In the genomic region with DNA sequence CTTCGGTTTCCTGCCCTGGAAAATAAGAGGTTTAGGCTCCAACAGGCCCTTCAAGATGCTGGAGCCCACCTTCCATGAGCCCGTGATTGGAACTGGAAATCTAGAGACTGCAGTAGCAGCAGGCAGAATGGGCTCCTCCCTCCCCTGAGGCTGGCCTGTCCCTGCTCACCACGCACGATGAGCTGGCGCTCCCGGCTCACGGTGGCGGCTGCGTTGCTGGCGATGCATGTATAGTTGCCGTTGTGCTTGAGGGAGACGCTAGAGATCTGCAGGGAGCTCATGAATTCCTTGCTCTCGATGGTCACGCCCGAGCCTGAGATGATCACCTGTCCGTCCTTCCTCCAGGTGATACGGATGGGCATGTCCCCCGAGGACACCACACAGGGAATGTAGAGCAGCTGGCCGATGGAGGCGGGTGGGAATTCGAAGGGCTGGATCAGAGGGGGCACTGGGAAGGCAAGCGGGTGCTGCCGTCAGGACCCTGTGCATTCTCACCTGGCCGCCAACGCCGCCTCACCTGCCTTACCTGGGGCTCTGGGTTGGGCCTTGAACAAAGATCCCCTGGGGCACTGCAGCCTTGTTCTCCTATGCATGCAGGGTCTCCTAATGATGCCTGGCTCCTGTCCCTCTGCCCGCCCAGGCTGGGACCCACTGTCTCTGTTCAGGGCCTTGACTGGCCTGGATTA, we compare ENCODE assay signal across 20 cellular contexts.
A peak's percentile ranks its signal among the peaks of the same experiment; 100 is the strongest.
DNase-seq lines count a peak whose midpoint lies in the region; ATAC-seq lines count a peak whose summit lies in the region.
"Had no signal": no experiment of that assay in that cellular context is flagged by ENCODE, and none has a peak within 500 bp of the region (broad histone marks: within the 10 kb centered on the region; RNA-seq: fewer than 3 reads in every experiment).

No MANE protein-coding gene starts in this region.

- peak overlapping the region; percentile 48 for H3K23ac ChIP-seq in neuronal stem cell (ENCODE audit: low read depth, low read length, poor library complexity)

- H3K27ac ChIP-seq in neuronal stem cell (replicated peaks; ENCODE audit: low read length): no peak overlapping the region
- H3K27ac ChIP-seq: 22Rv1, A549, BLaER1 had no signal

- H2BK15ac ChIP-seq in neuronal stem cell (ENCODE audit: low read length): no peak overlapping the region

- no peak overlapping the region for H2AFZ ChIP-seq in neuronal stem cell (ENCODE audit: low read length)

- H3K4me2 ChIP-seq in neuronal stem cell (ENCODE audit: insufficient read depth, low read length, poor library complexity, severe bottlenecking): no peak overlapping the region
- H3K4me2 ChIP-seq: A549, BLaER1 had no signal

- H4K8ac ChIP-seq in neuronal stem cell (ENCODE audit: low read depth, low read length): no peak overlapping the region

- H3K36me3 Mint-ChIP-seq in activated T-helper 17 cell treated with anti-CD3 and anti-CD28 coated beads, Interleukin-2, amount 50 U/mL, for 72 hours (ENCODE audit: low read depth): no peaks in the 10 kb centered on the region
- H3K36me3 Mint-ChIP-seq: CD14-positive monocyte; CD4-positive, alpha-beta memory T cell; IgD-negative memory B cell had no signal

- H3K4me1 ChIP-seq in neuronal stem cell (ENCODE audit: control insufficient read depth in 2 of 2, insufficient read depth in 1 of 2, low read depth in 1 of 2, low read length in 2 of 2): peaks cover 12 to 14% of the 10 kb centered on the region in 2 donors
- H3K4me1 ChIP-seq: A549 had no signal

- WGBS in neuronal stem cell (ENCODE audit: extremely low coverage in 2 of 2, insufficient read length in 2 of 2, insufficient replicate concordance in 1 of 2), 2 donors: no CpG with 5 or more reads among the region's 27 CpGs

- H2AK5ac ChIP-seq in neuronal stem cell (ENCODE audit: low read depth, low read length): peak overlapping the region; percentile 81

- H3K9me3 Mint-ChIP-seq in activated T-helper 17 cell treated with anti-CD3 and anti-CD28 coated beads, Interleukin-2, amount 50 U/mL, for 72 hours: no peaks in the 10 kb centered on the region
- H3K9me3 Mint-ChIP-seq: CD14-positive monocyte had no signal

- H3K4me3 Mint-ChIP-seq in activated T-helper 17 cell treated with anti-CD3 and anti-CD28 coated beads, Interleukin-2, amount 50 U/mL, for 72 hours: no peak overlapping the region
- H3K4me3 Mint-ChIP-seq: CD14-positive monocyte; CD4-positive, alpha-beta memory T cell; IgD-negative memory B cell had no signal

- H3K4me3 ChIP-seq in neuronal stem cell (ENCODE audit: low read length in 2 of 2): no peak overlapping the region
- H3K4me3 ChIP-seq: A549, BLaER1 had no signal

- H3K18ac ChIP-seq in neuronal stem cell (ENCODE audit: low read length): peak overlapping the region; percentile 51

- H3K4me1 Mint-ChIP-seq in activated T-helper 17 cell treated with anti-CD3 and anti-CD28 coated beads, Interleukin-2, amount 50 U/mL, for 72 hours: no peaks in the 10 kb centered on the region
- H3K4me1 Mint-ChIP-seq: CD14-positive monocyte; CD4-positive, alpha-beta memory T cell; IgD-negative memory B cell had no signal

- no peak overlapping the region for H3K9ac ChIP-seq in neuronal stem cell (ENCODE audit: low read depth, low read length, poor library complexity)
- H3K9ac ChIP-seq: BLaER1 had no signal

- ATAC-seq in activated T-helper 17 cell treated with anti-CD3 and anti-CD28 coated beads, Interleukin-2, amount 50 U/mL, for 72 hours (replicated peaks): no peak
- ATAC-seq: A549 had no signal

- H2BK120ac ChIP-seq in neuronal stem cell (ENCODE audit: low read depth, low read length): no peak overlapping the region

- H3K27me3 ChIP-seq in neuronal stem cell (ENCODE audit: control insufficient read depth in 3 of 3, insufficient read depth in 3 of 3, low read depth in 1 of 3, low read length in 3 of 3): peaks cover 0 to 24% (median 0%) of the 10 kb centered on the region in 3 experiments
- H3K27me3 ChIP-seq: BLaER1 had no signal

- H3K36me3 ChIP-seq in neuronal stem cell (replicated peaks in 1 of 2; ENCODE audit: control insufficient read depth in 2 of 2, insufficient read depth in 2 of 2, low read length in 2 of 2): no peaks in the 10 kb centered on the region
- H3K36me3 ChIP-seq: BLaER1 had no signal

- H3K4ac ChIP-seq in neuronal stem cell (ENCODE audit: low read length): no peak overlapping the region

- H3K79me1 ChIP-seq in neuronal stem cell (ENCODE audit: low read depth, low read length): no peaks in the 10 kb centered on the region

- no peak overlapping the region for H3K27ac Mint-ChIP-seq in activated T-helper 17 cell treated with anti-CD3 and anti-CD28 coated beads, Interleukin-2, amount 50 U/mL, for 72 hours
- H3K27ac Mint-ChIP-seq: IgD-negative memory B cell had no signal

- DNase-seq in NCI-H748 (lab: John Stamatoyannopoulos, UW; ENCODE audit: unreplicated experiment) (peak; percentile 37), NCI-H748 treated with DMSO at 0.1 percent for 48 hours (lab: John Stamatoyannopoulos, UW) (no peak), NCI-H146 (lab: John Stamatoyannopoulos, UW) (peak; percentile 90), RPMI7951 (ENCODE audit: low read depth) (peak; percentile 10), neuronal stem cell (ENCODE audit: low spot score) (no peak), iPS-NIHi11 (ENCODE audit: low spot score) (no peak)
- no peak for DNase-seq in stimulated activated CD4-positive, alpha-beta T cell treated with anti-CD3 and anti-CD28 coated beads, Interleukin-2, amount 100 ng/mL, for 48 hours
- DNase-seq: AML-193; Calu3; CD4-positive, alpha-beta memory T cell; DMS79 treated with DMSO at 0.1 percent for 48 hours; EL; HCEC 1CT; KG1 had no signal

- H4K91ac ChIP-seq in neuronal stem cell (ENCODE audit: low read depth, low read length, poor library complexity): no peak overlapping the region

- H2BK12ac ChIP-seq in neuronal stem cell (ENCODE audit: low read length): peak overlapping the region; percentile 12

- peak overlapping the region; percentile 83 for H3K14ac ChIP-seq in neuronal stem cell (ENCODE audit: low read length)

- peak overlapping the region; percentile 40 for H2BK5ac ChIP-seq in neuronal stem cell (ENCODE audit: low read length)

- H3K9me3 ChIP-seq in neuronal stem cell (replicated peaks in 1 of 2; ENCODE audit: control insufficient read depth in 2 of 2, insufficient read depth in 1 of 2, low read depth in 1 of 2, low read length in 2 of 2): no peaks in the 10 kb centered on the region
- H3K9me3 ChIP-seq: A549, BLaER1 had no signal

- peaks cover 26% of the 10 kb centered on the region for H3K27me3 Mint-ChIP-seq in activated T-helper 17 cell treated with anti-CD3 and anti-CD28 coated beads, Interleukin-2, amount 50 U/mL, for 72 hours

Comparison
In these comparisons a context has a peak if more than half of its experiments do, and no peak if none do; other contexts are left out.
1. DNase-seq: peak in NCI-H748 (single experiment), NCI-H146 (single experiment) and RPMI7951 (single experiment); none in NCI-H748 treated with DMSO at 0.1 percent for 48 hours (single experiment), neuronal stem cell (single experiment), stimulated activated CD4-positive, alpha-beta T cell treated with anti-CD3 and anti-CD28 coated beads, Interleukin-2, amount 100 ng/mL, for 48 hours (0 of 2) and iPS-NIHi11 (single experiment).